9 cellular contexts compared by ENCODE assay signal in genomic region chr22:32803020-32803758, GRCh38. TPM values are rescaled to one million over a fixed set of nuclear protein-coding genes. Genes with fewer than 3 reads are reported as not detected.
A peak's percentile ranks its signal among the peaks of the same experiment; 100 is the strongest.
DNase-seq lines count a peak whose midpoint lies in the region; ATAC-seq and TF ChIP-seq lines count a peak whose summit lies in the region.
"Had no signal": no experiment of that assay in that cellular context is flagged by ENCODE, and none has a peak within 500 bp of the region (broad histone marks: within the 10 kb centered on the region; RNA-seq: fewer than 3 reads in every experiment).

No MANE protein-coding gene starts in this region.

- H3K9ac ChIP-seq in trophoblast cell (ENCODE audit: low read length), result peak overlapping the region; percentile 91

- no peak overlapping the region for H2BK120ac ChIP-seq in trophoblast cell (ENCODE audit: insufficient read depth, low read length, poor library complexity)

- H3K18ac ChIP-seq in trophoblast cell (ENCODE audit: low read length), result peak overlapping the region; percentile 38

- H3K4me3 ChIP-seq in WERI-Rb-1 (ENCODE audit: low read depth, low read length) (no peak overlapping the region), trophoblast cell (ENCODE audit: low read depth, low read length) (peak overlapping the region; percentile 89)

- peak overlapping the region; percentile 37 for H3K14ac ChIP-seq in trophoblast cell (ENCODE audit: low read length)

- H3K79me2 ChIP-seq in trophoblast cell (ENCODE audit: control insufficient read depth, insufficient read depth, low read length, poor library complexity), result peaks cover 21% of the 10 kb centered on the region

- H4K91ac ChIP-seq in trophoblast cell (ENCODE audit: low read depth, low read length), result peak overlapping the region; percentile 8

- H3K4me1 Mint-ChIP-seq in activated CD8-positive, alpha-beta memory T cell treated with anti-CD3 and anti-CD28 coated beads, Interleukin-2, amount 10 ng/mL, durations not matched to agents 7 days and 5 days, result no peaks in the 10 kb centered on the region

- peaks cover 19% of the 10 kb centered on the region for H3K79me1 ChIP-seq in trophoblast cell (ENCODE audit: low read length)

- no peaks in the 10 kb centered on the region for H3K9me3 Mint-ChIP-seq in activated CD8-positive, alpha-beta memory T cell treated with anti-CD3 and anti-CD28 coated beads, Interleukin-2, amount 10 ng/mL, durations not matched to agents 7 days and 5 days (ENCODE audit: low read depth)
- H3K9me3 Mint-ChIP-seq: stimulated activated memory B cell treated with anti-CD40 and anti-IgM and Interleukin-4, amounts not matched to agents 10 μg/mL and 1 μg/mL and 100 μg/mL, for 72 hours had no signal

- CTCF ChIA-PET in activated CD8-positive, alpha-beta memory T cell treated with anti-CD3 and anti-CD28 coated beads, Interleukin-2, amount 10 ng/mL, durations not matched to agents 7 days and 5 days (lab: Charles Lee), result interaction anchor here (1.2 kb wide), 1 partner anchor 10 kb away, joined by 3 read pairs; no protein-coding TSS in a partner anchor

- no peak overlapping the region for H2BK12ac ChIP-seq in trophoblast cell (ENCODE audit: low read length)

- in situ Hi-C loops in Caki2 (cut with HindIII; ENCODE audit: low pct_unique_long_range_greater_than_20kb, low sequenced_read_pairs), result no loop called here
- in situ Hi-C loops in GM13977 (cut with MboI; ENCODE audit: low pct_unique_long_range_greater_than_20kb, low sequenced_read_pairs, unreplicated experiment), result no loop called here

- peak; percentile 4 to 49 for ATAC-seq in left cardiac atrium
- ATAC-seq in activated CD8-positive, alpha-beta memory T cell treated with anti-CD3 and anti-CD28 coated beads, Interleukin-2, amount 10 ng/mL, durations not matched to agents 7 days and 5 days, result no peak
- no peak for ATAC-seq in HG02981 (IDR thresholded peaks at IDR 0.05; ENCODE audit: unreplicated experiment)
- no peak for ATAC-seq in GM18519 (IDR thresholded peaks at IDR 0.05; ENCODE audit: low FRiP score, unreplicated experiment)
- ATAC-seq: stimulated activated memory B cell treated with anti-CD40 and anti-IgM and Interleukin-4, amounts not matched to agents 10 μg/mL and 1 μg/mL and 100 μg/mL, for 72 hours had no signal

- H3K27me3 ChIP-seq in WERI-Rb-1 (ENCODE audit: insufficient read depth, low read depth, severe bottlenecking) (peaks cover 28% of the 10 kb centered on the region), trophoblast cell (ENCODE audit: insufficient read depth, low read length) (no peaks in the 10 kb centered on the region)

- no peaks in the 10 kb centered on the region for H3K36me3 Mint-ChIP-seq in activated CD8-positive, alpha-beta memory T cell treated with anti-CD3 and anti-CD28 coated beads, Interleukin-2, amount 10 ng/mL, durations not matched to agents 7 days and 5 days
- H3K36me3 Mint-ChIP-seq: stimulated activated memory B cell treated with anti-CD40 and anti-IgM and Interleukin-4, amounts not matched to agents 10 μg/mL and 1 μg/mL and 100 μg/mL, for 72 hours had no signal

- H3K27me3 Mint-ChIP-seq in activated CD8-positive, alpha-beta memory T cell treated with anti-CD3 and anti-CD28 coated beads, Interleukin-2, amount 10 ng/mL, durations not matched to agents 7 days and 5 days, result peaks cover 62% of the 10 kb centered on the region

- no peak overlapping the region for H2AK5ac ChIP-seq in trophoblast cell (ENCODE audit: low read length)

- peak overlapping the region; percentile 8 for H2BK5ac ChIP-seq in trophoblast cell (ENCODE audit: low read depth, low read length, poor library complexity)

- no peak overlapping the region for H4K8ac ChIP-seq in trophoblast cell (ENCODE audit: low read depth, low read length)

- DNase-seq in Caki2 (ENCODE audit: low read depth), result peak; percentile 16
- DNase-seq in WERI-Rb-1, result peak; percentile 45
- no peak for DNase-seq in left cardiac atrium
- DNase-seq in trophoblast cell, result peak in 1 of 2 donors; percentile 26
- DNase-seq in activated CD8-positive, alpha-beta memory T cell treated with anti-CD3 and anti-CD28 coated beads, Interleukin-2, amount 10 ng/mL, durations not matched to agents 7 days and 5 days, result no peak
- DNase-seq in GM13977 (ENCODE audit: low spot score), result no peak

- H3K9me3 ChIP-seq in WERI-Rb-1 (ENCODE audit: severe bottlenecking) (peaks cover 2% of the 10 kb centered on the region), trophoblast cell (ENCODE audit: insufficient read depth, low read depth, low read length) (peaks cover 2% of the 10 kb centered on the region)

- H3K4me1 ChIP-seq in trophoblast cell (ENCODE audit: control insufficient read depth in 1 of 2, insufficient read depth in 2 of 2, low read length in 2 of 2), result peaks cover 15 to 28% of the 10 kb centered on the region in 2 experiments

- H3K4me3 Mint-ChIP-seq in activated CD8-positive, alpha-beta memory T cell treated with anti-CD3 and anti-CD28 coated beads, Interleukin-2, amount 10 ng/mL, durations not matched to agents 7 days and 5 days, result no peak overlapping the region
- H3K4me3 Mint-ChIP-seq: stimulated activated memory B cell treated with anti-CD40 and anti-IgM and Interleukin-4, amounts not matched to agents 10 μg/mL and 1 μg/mL and 100 μg/mL, for 72 hours had no signal

- H3K4ac ChIP-seq in trophoblast cell (ENCODE audit: low read depth, low read length), result peak overlapping the region; percentile 19

- peak overlapping the region; percentile 73 for H3K4me2 ChIP-seq in trophoblast cell (ENCODE audit: low read length)

- no peak overlapping the region for H2AFZ ChIP-seq in trophoblast cell (ENCODE audit: insufficient read depth, low read length, poor library complexity)

- no peak overlapping the region for H3K23ac ChIP-seq in trophoblast cell (ENCODE audit: low read length)

- WGBS in trophoblast cell (ENCODE audit: extremely low coverage, insufficient coverage, insufficient read length), result no CpG with 5 or more reads among the region's 9 CpGs

- no peak overlapping the region for H4K12ac ChIP-seq in trophoblast cell (ENCODE audit: low read depth, low read length)

- H3K27ac ChIP-seq in WERI-Rb-1 (no peak overlapping the region), trophoblast cell (ENCODE audit: low read depth, low read length) (no peak overlapping the region)

- H3K27ac Mint-ChIP-seq in activated CD8-positive, alpha-beta memory T cell treated with anti-CD3 and anti-CD28 coated beads, Interleukin-2, amount 10 ng/mL, durations not matched to agents 7 days and 5 days, result no peak overlapping the region
- H3K27ac Mint-ChIP-seq: stimulated activated memory B cell treated with anti-CD40 and anti-IgM and Interleukin-4, amounts not matched to agents 10 μg/mL and 1 μg/mL and 100 μg/mL, for 72 hours had no signal

- no peaks in the 10 kb centered on the region for H3K36me3 ChIP-seq in WERI-Rb-1
- H3K36me3 ChIP-seq in trophoblast cell (ENCODE audit: control insufficient read depth in 1 of 2, insufficient read depth in 2 of 2, low read length in 2 of 2), result peaks cover 22 to 33% of the 10 kb centered on the region in 2 experiments

- TF ChIP-seq CTCF in WERI-Rb-1 (IDR thresholded peaks at IDR 0.05; ENCODE audit: low read depth, low read length), result no peak
- TF ChIP-seq CTCF in GM13977 (IDR thresholded peaks at IDR 0.05; ENCODE audit: extremely low read depth, insufficient read depth, missing control alignments), result no peak

- intact Hi-C loops in left cardiac atrium (cut with DNase I), result loop anchor here in 1 of 2 donors (5.0 kb wide), 2 partner anchors 34 to 184 kb away; no protein-coding TSS in a partner anchor

RNA-seq across cellular contexts. Expression of gene TIMP3, which starts 1.7 kb away (rescaled TPM):
- 0.14 TPM in 1 of 2 replicates, not detected in the other for total RNA-seq in Caki2 (2014; rRNA removed; shearing (Covaris generic); ENCODE audit: low replicate concordance)
- total RNA-seq in left cardiac atrium, result 100 to 1,000 TPM; 434 to 484 TPM
- 973 and 1,084 TPM in 2 replicates for polyA plus RNA-seq in trophoblast cell (2013)
- not detected for total RNA-seq in activated CD8-positive, alpha-beta memory T cell treated with anti-CD3 and anti-CD28 coated beads, Interleukin-2, amount 10 ng/mL, durations not matched to agents 7 days and 5 days

Comparison
In these comparisons a context has a peak if more than half of its experiments do, and no peak if none do; other contexts are left out.
1. DNase-seq: peak in Caki2 (single experiment) and WERI-Rb-1 (single experiment); none in left cardiac atrium (single experiment), activated CD8-positive, alpha-beta memory T cell treated with anti-CD3 and anti-CD28 coated beads, Interleukin-2, amount 10 ng/mL, durations not matched to agents 7 days and 5 days (single experiment) and GM13977 (single experiment).
2. ATAC-seq: peak in left cardiac atrium (2 of 2); none in activated CD8-positive, alpha-beta memory T cell treated with anti-CD3 and anti-CD28 coated beads, Interleukin-2, amount 10 ng/mL, durations not matched to agents 7 days and 5 days (single experiment), HG02981 (single experiment) and GM18519 (single experiment).
3. RNA of gene TIMP3, which starts 1.7 kb away (total RNA-seq): 434 to 484 TPM in left cardiac atrium; 0.14 TPM in Caki2 and not detected in activated CD8-positive, alpha-beta memory T cell treated with anti-CD3 and anti-CD28 coated beads, Interleukin-2, amount 10 ng/mL, durations not matched to agents 7 days and 5 days; every median in the first group is over 100 times any median in the second.